Comparison of ENCODE assay signal across 21 cellular contexts in genomic region chr5:34712565-34712964, GRCh38. TPM values are rescaled to one million over a fixed set of nuclear protein-coding genes. Genes with fewer than 3 reads are reported as not detected.
DNase-seq lines count a peak whose midpoint lies in the region; ATAC-seq, FAIRE-seq and TF ChIP-seq lines count a peak whose summit lies in the region.
"Had no signal": no experiment of that assay in that cellular context is flagged by ENCODE, and none has a peak within 500 bp of the region (broad histone marks: within the 10 kb centered on the region; RNA-seq: fewer than 3 reads in every experiment).

No MANE protein-coding gene starts in this region.

- H3K36me3 Mint-ChIP-seq in HFFc6 (ENCODE audit: low read depth): peaks cover 61% of the 10 kb centered on the region
- H3K36me3 Mint-ChIP-seq: CD4-positive, CD25-positive, alpha-beta regulatory T cell; CD8-positive, alpha-beta T cell had no signal

- no peaks in the 10 kb centered on the region; the same call in 1 of the 2 replicates for H3K27me3 Mint-ChIP-seq in HFFc6 (ENCODE audit: insufficient read depth)
- H3K27me3 Mint-ChIP-seq: CD4-positive, CD25-positive, alpha-beta regulatory T cell had no signal

- no peaks in the 10 kb centered on the region for H3K9me3 Mint-ChIP-seq in HFFc6
- H3K9me3 Mint-ChIP-seq: CD8-positive, alpha-beta T cell had no signal

- H4K20me1 ChIP-seq in K562 (replicated peaks; ENCODE audit: control insufficient read depth, insufficient read depth, low read length) (no peaks in the 10 kb centered on the region), osteoblast (ENCODE audit: insufficient read depth, low read length) (no peaks in the 10 kb centered on the region)
- H4K20me1 ChIP-seq: BLaER1 had no signal

- no peak for TF ChIP-seq RAD21 in K562 (CRISPR knock-in tag; conservative IDR thresholded peaks at IDR 0.05 in 1 of 2, IDR thresholded peaks at IDR 0.05 in 1 of 2)

- H3K9me1 ChIP-seq in K562 (ENCODE audit: control insufficient read depth, insufficient read depth, low read length): peaks cover 2% of the 10 kb centered on the region

- 81% methylated on average over 4 of the region's 4 CpGs for WGBS in K562 (ENCODE audit: insufficient coverage, low coverage, missing lambda C conversion rate)

- no peak for FAIRE-seq in K562 (lab: Jason Lieb, UNC)
- FAIRE-seq: A204.1, GM12891, GM18507, H54 had no signal

- no peak overlapping the region for H3K9ac ChIP-seq in K562 (ENCODE audit: insufficient read depth in 1 of 2, low read depth in 2 of 2, low read length in 2 of 2)
- H3K9ac ChIP-seq: BLaER1 had no signal

- no peaks in the 10 kb centered on the region for H3K79me2 ChIP-seq in K562 (ENCODE audit: control insufficient read depth, insufficient read depth, low read length)
- H3K79me2 ChIP-seq in osteoblast (ENCODE audit: insufficient read depth, low read length): peaks cover 76% of the 10 kb centered on the region

- peak overlapping the region; percentile 53; the same call in 1 of the 2 replicates for H3K27ac Mint-ChIP-seq in HFFc6
- H3K27ac Mint-ChIP-seq: B cell; CD4-positive, CD25-positive, alpha-beta regulatory T cell; CD8-positive, alpha-beta T cell had no signal

- TF ChIP-seq POLR2A in K562 (conservative IDR thresholded peaks at IDR 0.05): no peak

- H2AFZ ChIP-seq in K562 (ENCODE audit: low read depth, low read length) (no peak overlapping the region), osteoblast (ENCODE audit: low read length) (no peak overlapping the region)

- DNase-seq in HFFc6 (no peak), K562 (ENCODE audit: extremely low read depth in 1 of 4, low spot score in 3 of 4) (no peak), osteoblast (ENCODE audit: insufficient read length, low spot score, missing footprints) (peak; percentile 10), A172 (ENCODE audit: low spot score) (no peak), DMS153 (lab: John Stamatoyannopoulos, UW) (no peak)
- DNase-seq: Caco-2; CD4-positive, CD25-positive, alpha-beta regulatory T cell; CD8-positive, alpha-beta T cell; DMS79; EL; GF-D8; GOT3 had no signal

- H3K9me3 ChIP-seq in K562 (replicated peaks; ENCODE audit: control insufficient read depth, insufficient read depth, low read depth, low read length): no peaks in the 10 kb centered on the region
- H3K9me3 ChIP-seq in osteoblast (ENCODE audit: low read depth, low read length): no peaks in the 10 kb centered on the region
- H3K9me3 ChIP-seq: BLaER1, Caco-2, HAP-1 had no signal

- intact Hi-C loops in K562 (cut with micrococcal nuclease): no loop called here

- no peak overlapping the region for H3K4me3 Mint-ChIP-seq in HFFc6
- H3K4me3 Mint-ChIP-seq: B cell; CD8-positive, alpha-beta T cell had no signal

- H3K4me2 ChIP-seq in K562 (ENCODE audit: insufficient read depth, low read length): no peak overlapping the region
- H3K4me2 ChIP-seq in osteoblast (ENCODE audit: insufficient read depth, low read length): no peak overlapping the region
- H3K4me2 ChIP-seq: BLaER1 had no signal

- POLR2A ChIA-PET in K562 (lab: Yijun Ruan, JAX): no interaction called here

- in situ Hi-C loops in K562 (cut with MboI): no loop called here

- H3K27me3 ChIP-seq in K562 (ENCODE audit: control insufficient read depth in 2 of 2, insufficient read depth in 2 of 2, low read length in 2 of 2): no peaks in the 10 kb centered on the region
- H3K27me3 ChIP-seq in osteoblast (ENCODE audit: insufficient read depth, low read length): no peaks in the 10 kb centered on the region
- H3K27me3 ChIP-seq: BLaER1 had no signal

- TF ChIP-seq CTCF in HFFc6 (IDR thresholded peaks at IDR 0.05) (no peak), K562 (IDR thresholded peaks at IDR 0.05 in 2 of 3, conservative IDR thresholded peaks at IDR 0.05 in 1 of 3; ENCODE audit: insufficient read depth in 2 of 3, low read depth in 1 of 3, low read length in 3 of 3) (no peak), osteoblast (IDR thresholded peaks at IDR 0.05; ENCODE audit: extremely low read depth, low read depth, low read length) (no peak)

- BruUV-seq in K562 (replicated peaks; lab: Mats Ljungman, UMichigan): no TSS peak

- peaks cover 93% of the 10 kb centered on the region for H3K4me1 Mint-ChIP-seq in HFFc6 (ENCODE audit: low read depth)
- H3K4me1 Mint-ChIP-seq: B cell; CD4-positive, CD25-positive, alpha-beta regulatory T cell had no signal

- H3K27ac ChIP-seq in K562 (ENCODE audit: extremely low read depth, low read depth, low read length): no peak overlapping the region
- peak overlapping the region; percentile 27 for H3K27ac ChIP-seq in osteoblast (ENCODE audit: low read depth, low read length)
- H3K27ac ChIP-seq: BLaER1, C4-2B had no signal

- 0 out of 3 replicates have a peak, but pooled peaks cover 2% of the 10 kb centered on the region for H3K36me3 ChIP-seq in K562 (ENCODE audit: control insufficient read depth, insufficient read depth, low read length)
- H3K36me3 ChIP-seq in osteoblast (ENCODE audit: insufficient read depth, low read length): peaks cover 34% of the 10 kb centered on the region

- H3K4me3 ChIP-seq in K562: no peak overlapping the region
- no peak overlapping the region for H3K4me3 ChIP-seq in osteoblast (ENCODE audit: insufficient read depth, low read length)
- H3K4me3 ChIP-seq: BLaER1, HAP-1 had no signal

- peaks cover 5 to 12% of the 10 kb centered on the region in 2 experiments; a peak in 3 of 5 replicates for H3K4me1 ChIP-seq in K562 (replicated peaks in 1 of 2; ENCODE audit: control insufficient read depth in 2 of 2, insufficient read depth in 2 of 2, low read length in 2 of 2)
- peaks cover 56% of the 10 kb centered on the region for H3K4me1 ChIP-seq in osteoblast (ENCODE audit: insufficient read depth, low read length)
- H3K4me1 ChIP-seq: HAP-1 had no signal

- no peak for ATAC-seq in K562
- ATAC-seq in HG02885 (IDR thresholded peaks at IDR 0.05; ENCODE audit: poor library complexity, unreplicated experiment): no peak
- ATAC-seq: CD8-positive, alpha-beta T cell had no signal

- TF ChIP-seq EP300 in K562 (IDR thresholded peaks at IDR 0.05; ENCODE audit: low read length): no peak

- CTCF ChIA-PET in K562 (lab: Yijun Ruan, JAX; ENCODE audit: low intra/inter-chr PET ratio): no interaction called here

TF ChIP-seq in K562, 482 proteins besides CTCF, POLR2A, EP300 and RAD21:
- TF ChIP-seq ZNF239 (CRISPR knock-in tag; IDR thresholded peaks at IDR 0.05): peak; percentile 91
- TF ChIP-seq KAT8 (IDR thresholded peaks at IDR 0.05; ENCODE audit: low read depth): no peak
- peak; percentile 53 for TF ChIP-seq RBM25 (IDR thresholded peaks at IDR 0.05; ENCODE audit: low read depth, low read length, severe bottlenecking)
- no peak for TF ChIP-seq KDM4B (IDR thresholded peaks at IDR 0.05; ENCODE audit: borderline replicate concordance in 2 of 2, low read depth in 1 of 2)

RNA-seq across cellular contexts. Expression of gene RAI14, which starts 56.4 kb away (rescaled TPM):
- 100 to 1,000 TPM; 256 to 360 (median 323) TPM for total RNA-seq in HFFc6 (2021; fragmentation: NEBNext Ultra II Directional; extraction: Animal tissue kit (Norgen Biotek cat#: 25700))
- total RNA-seq in K562 (2011; cell fraction: chromatin; rRNA removed; ENCODE audit: low replicate concordance): 38.2 and 39.6 TPM in 2 replicates
- 12.7 and 17.1 TPM in 2 replicates for total RNA-seq in K562 (2011; cell fraction: nucleolus; rRNA removed)
- 23.8 and 35.0 TPM in 2 replicates for total RNA-seq in K562 (2011; cell fraction: nucleoplasm; rRNA removed)
- total RNA-seq in K562 (2014; rRNA removed): 26.2 and 28.7 TPM in 2 replicates
- total RNA-seq in K562 (2014; rRNA removed; fragmentation: Illumina TruSeq; extraction: Trizol): 36.6 and 41.5 TPM in 2 replicates
- total RNA-seq in K562 (2015; rRNA removed; fragmentation: Illumina TruSeq; extraction: Trizol): 24.9 and 26.9 TPM in 2 replicates
- total RNA-seq in K562 (2021): 52.4 and 58.6 TPM in 2 replicates
- 21.1 and 34.8 TPM in 2 replicates for polyA plus RNA-seq in K562 (2011; rRNA removed)
- polyA plus RNA-seq in K562 (2011; cell fraction: cytosol; rRNA removed): 16.5 and 29.9 TPM in 2 replicates
- 10.9 and 24.1 TPM in 2 replicates for polyA plus RNA-seq in K562 (2011; cell fraction: nucleus; rRNA removed)
- 17.2 and 23.2 TPM in 2 replicates for polyA plus RNA-seq in K562 (2012)
- 44.7 and 45.1 TPM in 2 replicates for polyA plus RNA-seq in K562 (2014; fragmentation: Illumina TruSeq; extraction: Trizol)
- 10 to 100 TPM; 11.3 to 12.6 TPM for polyA plus RNA-seq in K562 (2014; fragmentation: Nextera tagmentation; extraction: Ambion mirVana)
- polyA plus RNA-seq in K562 (2014; rRNA removed): 25.8 and 82.5 TPM in 2 replicates
- polyA minus RNA-seq in K562 (2011; rRNA and poly(A)+ RNA removed): 86.8 and 125 TPM in 2 replicates
- polyA minus RNA-seq in K562 (2011; cell fraction: cytosol; rRNA and poly(A)+ RNA removed): 23.6 and 23.8 TPM in 2 replicates
- 8.6 and 11.3 TPM in 2 replicates for polyA minus RNA-seq in K562 (2011; cell fraction: nucleus; rRNA and poly(A)+ RNA removed)
- 138 and 149 TPM in 2 replicates for total RNA-seq in osteoblast
- total RNA-seq in A172 (2014; rRNA removed; shearing (Covaris generic)): 66.0 and 74.9 TPM in 2 replicates
- total RNA-seq: CD8-positive, alpha-beta T cell had no signal
- polyA plus RNA-seq: CD4-positive, CD25-positive, alpha-beta regulatory T cell had no signal
